2 cellular contexts compared by ENCODE assay signal in genomic region chr19:45971260-45971902, GRCh38.
TF ChIP-seq lines count a peak whose summit lies in the region.

No MANE protein-coding gene starts in this region.

TF ChIP-seq in liver, 16 proteins besides CTCF, POLR2A, EP300 and RAD21:
- TF ChIP-seq REST (IDR thresholded peaks at IDR 0.05) (no peak), NR2F2 (IDR thresholded peaks at IDR 0.05) (peak; percentile 71), EGR1 (IDR thresholded peaks at IDR 0.05; ENCODE audit: low read depth in 2 of 2) (peak in 1 of 2 donors; percentile 64)

TF ChIP-seq in HepG2, 621 proteins besides CTCF, POLR2A, EP300 and RAD21:
- no peak for TF ChIP-seq MBNL3 (CRISPR knock-in tag; conservative IDR thresholded peaks at IDR 0.05)
- no peak for TF ChIP-seq ZNF772 (CRISPR knock-in tag; IDR thresholded peaks at IDR 0.05)
- no peak for TF ChIP-seq ZNF282 (IDR thresholded peaks at IDR 0.05; ENCODE audit: partially characterized antibody)
- no peak for TF ChIP-seq ZNF747 (CRISPR knock-in tag; IDR thresholded peaks at IDR 0.05; ENCODE audit: borderline replicate concordance)
- TF ChIP-seq ZNF652 (CRISPR knock-in tag; IDR thresholded peaks at IDR 0.05; ENCODE audit: borderline replicate concordance, low read depth) = no peak
- no peak for TF ChIP-seq ZNF7 (CRISPR knock-in tag; IDR thresholded peaks at IDR 0.05)
- no peak for TF ChIP-seq ZNF598 (CRISPR knock-in tag; IDR thresholded peaks at IDR 0.05; ENCODE audit: borderline replicate concordance)
- no peak for TF ChIP-seq XBP1 (CRISPR knock-in tag; IDR thresholded peaks at IDR 0.05)
- TF ChIP-seq PHF8 (CRISPR knock-in tag; IDR thresholded peaks at IDR 0.05) = no peak
- no peak for TF ChIP-seq FOXO1 (CRISPR knock-in tag; IDR thresholded peaks at IDR 0.05)
